In the genomic region with DNA sequence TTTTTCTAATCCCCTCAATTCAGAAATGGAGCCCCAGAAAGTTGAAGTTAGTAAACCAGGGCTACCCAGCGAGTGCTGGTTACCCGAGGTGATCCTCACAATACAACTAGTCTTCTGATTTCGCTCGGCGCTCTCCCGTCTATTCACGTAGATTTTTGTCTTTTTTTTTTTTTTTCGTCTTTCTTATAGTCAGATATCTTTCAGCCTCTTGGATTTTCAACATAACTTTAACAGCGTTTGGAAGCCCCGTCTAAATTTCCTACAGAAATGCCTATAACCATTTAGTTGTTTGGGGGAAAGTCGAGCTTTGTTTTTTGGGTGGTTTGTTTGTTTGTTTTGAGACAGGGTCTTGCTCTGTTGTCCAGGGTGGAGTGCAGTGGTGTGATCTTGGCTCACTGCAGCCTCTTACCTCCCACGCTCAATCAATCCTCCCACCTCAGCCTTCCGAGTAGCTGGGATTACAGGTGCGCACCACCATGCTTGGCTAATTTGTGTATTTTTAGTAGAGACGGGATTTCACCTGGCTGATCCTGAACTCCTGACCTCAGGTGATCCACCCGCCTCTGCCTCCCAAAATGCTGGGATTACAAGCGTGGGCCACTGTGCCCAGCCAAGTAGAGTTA, we compare ENCODE assay signal across 8 cellular contexts. TPM values are rescaled to one million over a fixed set of nuclear protein-coding genes. Genes with fewer than 3 reads are reported as not detected.
DNase-seq lines count a peak whose midpoint lies in the region; ATAC-seq and TF ChIP-seq lines count a peak whose summit lies in the region.

No MANE protein-coding gene starts in this region.

- H3K27me3 ChIP-seq in SJSA1 (replicated peaks) (no peaks in the 10 kb centered on the region), psoas muscle (ENCODE audit: insufficient read depth in 3 of 3, low read length in 2 of 3) (no peaks in the 10 kb centered on the region)

- ATAC-seq in psoas muscle (no peak), HG03432 (IDR thresholded peaks at IDR 0.05; ENCODE audit: unreplicated experiment) (no peak)

- H3K36me3 ChIP-seq in SJSA1 (peaks cover 4% of the 10 kb centered on the region; the same call in 1 of the 2 replicates), psoas muscle (ENCODE audit: insufficient read depth in 1 of 2, low read depth in 1 of 2) (no peaks in the 10 kb centered on the region)

- 0 out of 2 replicates have a peak overlapping the region, but pooled peaks have one; percentile 21 for H3K27ac ChIP-seq in SJSA1
- H3K27ac ChIP-seq in psoas muscle = peak overlapping the region; percentile 94

- peaks cover 5% of the 10 kb centered on the region; the same call in 1 of the 2 replicates for H3K4me1 ChIP-seq in SJSA1 (replicated peaks)
- peaks cover 6% of the 10 kb centered on the region for H3K4me1 ChIP-seq in psoas muscle

- H3K9me3 ChIP-seq in SJSA1 (replicated peaks) = no peaks in the 10 kb centered on the region
- H3K9me3 ChIP-seq in psoas muscle = no peaks in the 10 kb centered on the region

- peak overlapping the region; percentile 76 for H3K4me3 ChIP-seq in GM12864 (ENCODE audit: low read depth, low read length)
- H3K4me3 ChIP-seq in SJSA1 = peak overlapping the region; percentile 88
- H3K4me3 ChIP-seq in fibroblast of mammary gland (ENCODE audit: control insufficient read depth, low read depth, low read length) = peak overlapping the region; percentile 83
- H3K4me3 ChIP-seq in psoas muscle = peak overlapping the region; percentile 81

- no peak for DNase-seq in GM12864 (ENCODE audit: low read depth)
- DNase-seq in SJSA1 (ENCODE audit: low read depth in 1 of 2, low spot score in 2 of 2) = no peak
- DNase-seq in fibroblast of mammary gland (ENCODE audit: low read depth) = no peak
- no peak for DNase-seq in psoas muscle
- no peak for DNase-seq in NK-92 treated with Interleukin-12 subunit alpha and Interleukin-12 subunit beta, amount 100 ng/mL, for 24 hours (lab: John Stamatoyannopoulos, UW)
- DNase-seq in NCI-H2029 treated with DMSO at 0.1 percent for 48 hours (lab: John Stamatoyannopoulos, UW) = no peak
- DNase-seq in GM19240 (ENCODE audit: insufficient read length, low spot score) = no peak

- no peak for TF ChIP-seq CTCF in GM12864 (IDR thresholded peaks at IDR 0.05; ENCODE audit: low read depth, low read length, missing control alignments)
- no peak for TF ChIP-seq CTCF in fibroblast of mammary gland (conservative IDR thresholded peaks at IDR 0.05; ENCODE audit: control insufficient read depth, insufficient read depth, low read depth, low read length)
- no peak for TF ChIP-seq CTCF in psoas muscle (IDR thresholded peaks at IDR 0.05)

- intact Hi-C loops in psoas muscle (cut with DNase I) = no loop called here

- 32 to 35% (median 32%) methylated on average over 17 of the region's 17 CpGs for WGBS in psoas muscle, 3 donors

RNA-seq across cellular contexts. Expression of gene TMEM50B, which starts 0.8 kb away (rescaled TPM):
- total RNA-seq in SJSA1 (2014; rRNA removed; shearing (Covaris generic)) = 39.7 and 39.9 TPM in 2 replicates
- 10 to 100 TPM; 16.8 to 30.0 (median 20.7) TPM for total RNA-seq in psoas muscle
- 10 to 100 TPM; 16.0 to 42.6 (median 23.6) TPM for polyA plus RNA-seq in psoas muscle

RNA-seq across cellular contexts. Expression of gene DNAJC28, which starts 10.9 kb away (rescaled TPM):
- total RNA-seq in SJSA1 (2014; rRNA removed; shearing (Covaris generic)) = 1.6 TPM in 1 of 2 replicates, not detected in the other
- 1 to 10 TPM; 3.0 to 4.5 (median 3.3) TPM for total RNA-seq in psoas muscle
- polyA plus RNA-seq in psoas muscle = 1 to 10 TPM; 2.9 to 7.6 (median 2.9) TPM
